1 cellular context compared by ENCODE assay signal in the genomic region with DNA sequence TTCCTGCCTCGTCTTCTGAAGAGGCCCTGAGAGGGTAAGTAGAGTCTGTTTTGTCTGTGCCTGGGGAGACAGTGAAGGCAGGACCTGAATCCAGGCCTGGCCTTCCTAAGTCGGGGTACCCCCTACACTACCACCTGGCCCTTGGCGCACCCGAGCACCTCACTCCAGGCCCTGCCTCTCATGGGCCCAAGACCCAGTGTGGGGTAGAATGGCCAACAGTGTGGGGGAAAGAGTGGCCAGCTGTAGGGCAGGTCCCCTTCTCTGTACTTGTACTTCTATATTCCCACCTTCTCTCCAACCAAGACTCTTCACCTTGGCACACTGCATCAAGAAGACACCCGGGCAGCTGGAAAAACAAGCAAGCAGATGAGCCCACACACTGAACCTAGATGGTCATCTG.
A peak's percentile ranks its signal among the peaks of the same experiment; 100 is the strongest.
TF ChIP-seq lines count a peak whose summit lies in the region.

No MANE protein-coding gene starts in this region.

TF ChIP-seq in GM12878, 131 proteins besides CTCF, POLR2A, EP300 and RAD21:
- TF ChIP-seq CHD1 (IDR thresholded peaks at IDR 0.05; ENCODE audit: low read depth, low read length): no peak; the same call in 1 of the 2 replicates
- TF ChIP-seq KLF5 (IDR thresholded peaks at IDR 0.05; ENCODE audit: partially characterized antibody): no peak
- 0 out of 2 replicates have a peak, but pooled peaks have one; percentile 8 for TF ChIP-seq MTA3 (IDR thresholded peaks at IDR 0.05; ENCODE audit: borderline replicate concordance, low read length)
- TF ChIP-seq BCL11A (IDR thresholded peaks at IDR 0.05; ENCODE audit: low read depth, low read length): no peak
- no peak for TF ChIP-seq IKZF2 (IDR thresholded peaks at IDR 0.05)
- TF ChIP-seq, protein P1, sequence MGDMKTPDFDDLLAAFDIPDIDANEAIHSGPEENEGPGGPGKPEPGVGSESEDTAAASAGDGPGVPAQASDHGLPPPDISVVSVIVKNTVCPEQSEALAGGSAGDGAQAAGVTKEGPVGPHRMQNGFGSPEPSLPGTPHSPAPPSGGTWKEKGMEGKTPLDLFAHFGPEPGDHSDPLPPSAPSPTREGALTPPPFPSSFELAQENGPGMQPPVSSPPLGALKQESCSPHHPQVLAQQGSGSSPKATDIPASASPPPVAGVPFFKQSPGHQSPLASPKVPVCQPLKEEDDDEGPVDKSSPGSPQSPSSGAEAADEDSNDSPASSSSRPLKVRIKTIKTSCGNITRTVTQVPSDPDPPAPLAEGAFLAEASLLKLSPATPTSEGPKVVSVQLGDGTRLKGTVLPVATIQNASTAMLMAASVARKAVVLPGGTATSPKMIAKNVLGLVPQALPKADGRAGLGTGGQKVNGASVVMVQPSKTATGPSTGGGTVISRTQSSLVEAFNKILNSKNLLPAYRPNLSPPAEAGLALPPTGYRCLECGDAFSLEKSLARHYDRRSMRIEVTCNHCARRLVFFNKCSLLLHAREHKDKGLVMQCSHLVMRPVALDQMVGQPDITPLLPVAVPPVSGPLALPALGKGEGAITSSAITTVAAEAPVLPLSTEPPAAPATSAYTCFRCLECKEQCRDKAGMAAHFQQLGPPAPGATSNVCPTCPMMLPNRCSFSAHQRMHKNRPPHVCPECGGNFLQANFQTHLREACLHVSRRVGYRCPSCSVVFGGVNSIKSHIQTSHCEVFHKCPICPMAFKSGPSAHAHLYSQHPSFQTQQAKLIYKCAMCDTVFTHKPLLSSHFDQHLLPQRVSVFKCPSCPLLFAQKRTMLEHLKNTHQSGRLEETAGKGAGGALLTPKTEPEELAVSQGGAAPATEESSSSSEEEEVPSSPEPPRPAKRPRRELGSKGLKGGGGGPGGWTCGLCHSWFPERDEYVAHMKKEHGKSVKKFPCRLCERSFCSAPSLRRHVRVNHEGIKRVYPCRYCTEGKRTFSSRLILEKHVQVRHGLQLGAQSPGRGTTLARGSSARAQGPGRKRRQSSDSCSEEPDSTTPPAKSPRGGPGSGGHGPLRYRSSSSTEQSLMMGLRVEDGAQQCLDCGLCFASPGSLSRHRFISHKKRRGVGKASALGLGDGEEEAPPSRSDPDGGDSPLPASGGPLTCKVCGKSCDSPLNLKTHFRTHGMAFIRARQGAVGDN (IDR thresholded peaks at IDR 0.05): no peak
